In the genomic region with DNA sequence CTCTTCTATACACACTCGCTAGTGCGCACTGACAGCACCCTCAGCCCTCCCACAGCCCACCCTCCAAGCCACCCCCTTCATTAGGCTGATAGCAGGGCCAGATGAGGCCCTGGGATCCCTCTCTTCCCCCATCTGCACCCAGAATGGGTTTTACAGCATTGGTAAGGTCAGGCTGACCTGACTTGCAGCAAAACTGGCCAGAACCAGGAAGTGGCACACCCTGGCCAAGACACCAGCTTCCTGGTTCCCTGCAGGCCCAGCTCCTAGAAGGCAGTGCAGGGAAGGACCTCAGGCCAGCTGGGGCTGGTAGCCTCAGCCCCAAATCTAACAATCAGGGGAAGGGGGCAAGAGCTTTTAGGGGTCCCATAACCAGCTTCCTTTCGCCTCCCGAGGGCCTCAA, we compare ENCODE assay signal across 9 cellular contexts. TPM values are rescaled to one million over a fixed set of nuclear protein-coding genes. Genes with fewer than 3 reads are reported as not detected.
A peak's percentile ranks its signal among the peaks of the same experiment; 100 is the strongest.
DNase-seq lines count a peak whose midpoint lies in the region; ATAC-seq, FAIRE-seq and TF ChIP-seq lines count a peak whose summit lies in the region.
"Had no signal": no experiment of that assay in that cellular context is flagged by ENCODE, and none has a peak within 500 bp of the region (broad histone marks: within the 10 kb centered on the region; RNA-seq: fewer than 3 reads in every experiment).

No MANE protein-coding gene starts in this region.

- H3K9ac ChIP-seq in astrocyte (ENCODE audit: low read length) = no peak overlapping the region

- H3K9me3 ChIP-seq in astrocyte (ENCODE audit: insufficient read depth, low read depth, low read length) (no peaks in the 10 kb centered on the region), lung (ENCODE audit: control insufficient read depth in 2 of 2, insufficient read depth in 1 of 2, low read length in 1 of 2) (no peaks in the 10 kb centered on the region)

- H3K4me1 ChIP-seq in astrocyte (ENCODE audit: insufficient read depth, low read length) = peaks cover 43% of the 10 kb centered on the region
- peaks cover 18 to 34% of the 10 kb centered on the region in 2 donors for H3K4me1 ChIP-seq in lung (ENCODE audit: control insufficient read depth in 2 of 2, insufficient read depth in 2 of 2, low read length in 2 of 2)

- H3K79me2 ChIP-seq in astrocyte (ENCODE audit: insufficient read depth, low read length) = peaks cover 22% of the 10 kb centered on the region

- no peaks in the 10 kb centered on the region for H3K9me3 Mint-ChIP-seq in astrocyte (ENCODE audit: unreplicated experiment)

- no peaks in the 10 kb centered on the region for H3K27me3 Mint-ChIP-seq in astrocyte (ENCODE audit: low read depth, unreplicated experiment)

- peaks cover 5% of the 10 kb centered on the region for H3K36me3 Mint-ChIP-seq in astrocyte (ENCODE audit: low read depth, unreplicated experiment)

- H3K4me2 ChIP-seq in astrocyte (ENCODE audit: low read length) = no peak overlapping the region

- H3K4me3 ChIP-seq in astrocyte (ENCODE audit: insufficient read depth, low read depth, low read length) = no peak overlapping the region
- no peak overlapping the region for H3K4me3 ChIP-seq in lung

- H3K36me3 ChIP-seq in astrocyte (ENCODE audit: insufficient read depth, low read length) (no peaks in the 10 kb centered on the region), lung (ENCODE audit: control insufficient read depth in 2 of 2, insufficient read depth in 2 of 2, low read length in 2 of 2) (no peaks in the 10 kb centered on the region)

- H4K20me1 ChIP-seq in astrocyte (ENCODE audit: insufficient read depth, low read length) = peaks cover 10% of the 10 kb centered on the region

- peak overlapping the region; percentile 58 for H3K4me3 Mint-ChIP-seq in astrocyte (ENCODE audit: unreplicated experiment)

- DNase-seq in NCI-H82 (lab: John Stamatoyannopoulos, UW) = peak; percentile 48
- no peak for DNase-seq in NCI-H82 treated with DMSO at 0.1 percent for 48 hours (lab: John Stamatoyannopoulos, UW; ENCODE audit: unreplicated experiment)
- no peak for DNase-seq in astrocyte (ENCODE audit: low read depth)
- DNase-seq in lung (ENCODE audit: low spot score) = peak; percentile 69
- DNase-seq in ureter (ENCODE audit: low spot score) = peak; percentile 78
- no peak for DNase-seq in D721Med (ENCODE audit: insufficient read length, low spot score)
- no peak for DNase-seq in SW 1271 (lab: John Stamatoyannopoulos, UW)
- DNase-seq: NCI-H1105 treated with DMSO at 0.1 percent for 48 hours had no signal

- FAIRE-seq in astrocyte (lab: Jason Lieb, UNC) = no peak
- no peak for FAIRE-seq in D721Med (lab: Jason Lieb, UNC)

- H3K27ac Mint-ChIP-seq in astrocyte (ENCODE audit: unreplicated experiment) = peak overlapping the region; percentile 96

- H3K27ac ChIP-seq in astrocyte (ENCODE audit: low read depth, low read length) (no peak overlapping the region), lung (ENCODE audit: low read depth in 1 of 2, low read length in 1 of 2) (peak overlapping the region; percentile 76 to 93)

- no peaks in the 10 kb centered on the region for H3K27me3 ChIP-seq in astrocyte (ENCODE audit: insufficient read depth, low read length)
- no peaks in the 10 kb centered on the region for H3K27me3 ChIP-seq in lung (ENCODE audit: control insufficient read depth, insufficient read depth)

- H2AFZ ChIP-seq in astrocyte (ENCODE audit: low read depth, low read length) = no peak overlapping the region

- ATAC-seq in lung (ENCODE audit: insufficient read depth, low FRiP score) (peak; percentile 31), GM18909 (IDR thresholded peaks at IDR 0.05; ENCODE audit: poor library complexity, unreplicated experiment) (no peak)

- WGBS in lung, 2 donors = 71 to 82% methylated on average over 4 of the region's 4 CpGs

- peaks cover 54% of the 10 kb centered on the region for H3K4me1 Mint-ChIP-seq in astrocyte (ENCODE audit: low read depth, unreplicated experiment)

- TF ChIP-seq CTCF in astrocyte (IDR thresholded peaks at IDR 0.05; ENCODE audit: insufficient read depth, low read depth, low read length) (no peak), lung (IDR thresholded peaks at IDR 0.05; ENCODE audit: control extremely low read depth, extremely low read depth) (no peak), D721Med (IDR thresholded peaks at IDR 0.05; ENCODE audit: insufficient read depth, missing control alignments) (no peak)

RNA-seq across cellular contexts. Expression of a gene that starts 50.0 kb away (rescaled TPM):
- total RNA-seq in astrocyte (56.9 and 61.3 TPM in 2 replicates), lung (10 to 100 TPM; 15.7 to 43.2 TPM), ureter (37.5 TPM)
- polyA plus RNA-seq in lung = 10 to 100 TPM; 19.9 to 44.9 TPM

RNA-seq across cellular contexts. Expression of a gene that starts 55.4 kb away (rescaled TPM):
- total RNA-seq in astrocyte (37.4 and 43.7 TPM in 2 replicates), lung (10 to 100 TPM; 19.7 to 55.7 TPM), ureter (36.9 TPM)
- polyA plus RNA-seq in lung = 10 to 100 TPM; 22.9 to 35.5 TPM

Comparison
In these comparisons a context has a peak if more than half of its experiments do, and no peak if none do; other contexts are left out.
1. DNase-seq: peak in NCI-H82 (single experiment), lung (single experiment) and ureter (single experiment); none in NCI-H82 treated with DMSO at 0.1 percent for 48 hours (single experiment), astrocyte (single experiment), D721Med (single experiment) and SW 1271 (0 of 2).